Comparison of ENCODE assay signal across 8 cellular contexts in the genomic region with DNA sequence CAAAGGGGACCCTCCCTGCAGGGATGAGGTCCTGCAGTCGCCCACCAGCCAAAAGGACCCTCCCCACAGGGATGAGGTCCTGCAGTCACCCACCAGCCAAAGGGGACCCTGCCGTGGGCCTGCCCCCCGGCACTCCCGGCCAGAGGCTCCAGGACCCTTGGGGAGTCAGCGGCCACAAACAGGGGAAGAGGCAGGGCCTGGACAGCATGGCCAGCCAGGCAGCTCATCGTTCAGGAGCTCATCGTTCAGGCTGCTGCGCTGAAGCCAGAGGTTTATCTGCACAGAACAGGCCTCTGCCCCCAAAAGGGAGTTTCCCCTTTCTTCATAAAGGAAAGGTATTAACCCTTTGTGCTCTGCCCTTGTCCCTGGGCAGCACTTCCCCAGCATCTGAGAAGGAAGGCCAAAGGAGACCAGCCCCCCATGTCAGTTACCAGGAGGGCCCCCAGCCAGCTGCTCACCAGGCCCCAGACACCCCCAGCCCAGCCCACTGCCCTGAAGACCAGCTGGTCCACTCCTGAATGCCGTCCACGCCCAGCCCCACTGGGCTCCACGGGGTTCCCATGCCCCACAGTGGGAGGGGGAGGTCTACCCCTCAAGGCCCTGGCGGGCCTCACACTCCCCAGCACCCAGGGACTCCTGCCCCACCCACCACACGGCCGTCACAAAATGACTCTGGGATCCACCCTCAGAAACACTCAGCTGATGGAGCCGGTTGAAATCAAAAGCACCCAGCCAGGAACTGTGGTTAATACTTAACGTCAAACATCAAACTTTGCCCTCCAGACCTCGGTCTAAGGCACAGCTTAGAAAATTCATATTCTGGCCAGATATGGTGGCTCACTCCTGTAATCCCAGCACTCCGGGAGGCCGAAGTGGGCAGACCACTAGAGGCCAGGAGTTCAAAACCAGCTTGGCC. TPM values are rescaled to one million over a fixed set of nuclear protein-coding genes. Genes with fewer than 3 reads are reported as not detected.
DNase-seq lines count a peak whose midpoint lies in the region; ATAC-seq and TF ChIP-seq lines count a peak whose summit lies in the region.

No MANE protein-coding gene starts in this region.

- no peaks in the 10 kb centered on the region for H3K9me3 Mint-ChIP-seq in T-helper 1 cell treated with Interleukin-12 subunit alpha and Interleukin-12 subunit beta and Interleukin-4 antibody, amounts not matched to agents 30 μg/mL and 1 μg/mL, for 36 hours

- H3K27ac ChIP-seq in OCI-LY7 (ENCODE audit: low read depth, low read length, poor library complexity, severe bottlenecking) = no peak overlapping the region

- peak overlapping the region; percentile 83 for H3K4me3 Mint-ChIP-seq in T-helper 1 cell treated with Interleukin-12 subunit alpha and Interleukin-12 subunit beta and Interleukin-4 antibody, amounts not matched to agents 30 μg/mL and 1 μg/mL, for 36 hours

- H3K27ac Mint-ChIP-seq in T-helper 1 cell treated with Interleukin-12 subunit alpha and Interleukin-12 subunit beta and Interleukin-4 antibody, amounts not matched to agents 30 μg/mL and 1 μg/mL, for 36 hours = peak overlapping the region; percentile 95

- peaks cover 57% of the 10 kb centered on the region for H3K4me1 Mint-ChIP-seq in T-helper 1 cell treated with Interleukin-12 subunit alpha and Interleukin-12 subunit beta and Interleukin-4 antibody, amounts not matched to agents 30 μg/mL and 1 μg/mL, for 36 hours (ENCODE audit: low read depth)

- H2AFZ ChIP-seq in OCI-LY7 (ENCODE audit: low read length) = no peak overlapping the region

- no peaks in the 10 kb centered on the region for H4K20me1 ChIP-seq in OCI-LY7 (ENCODE audit: insufficient read depth, low read length)

- no peaks in the 10 kb centered on the region for H3K79me2 ChIP-seq in OCI-LY7 (ENCODE audit: insufficient read depth, low read depth, low read length)

- intact Hi-C loops in left ventricle myocardium superior (cut with micrococcal nuclease) = no loop called here
- intact Hi-C loops in Right ventricle myocardium inferior (cut with DNase I) = no loop called here
- intact Hi-C loops in OCI-LY7 (cut with micrococcal nuclease; ENCODE audit: unreplicated experiment) = no loop called here

- POLR2A ChIA-PET in OCI-LY7 (lab: Charles Lee) = interaction anchor here (0.6 to 1.3 kb wide), 2 partner anchors 35 to 352 kb away, joined by 3 read pairs; no protein-coding TSS in a partner anchor

- no peak for TF ChIP-seq CTCF in OCI-LY7 (conservative IDR thresholded peaks at IDR 0.05; ENCODE audit: low read length)

- DNase-seq in left ventricle myocardium superior = peak; percentile 45
- DNase-seq in Right ventricle myocardium inferior (ENCODE audit: missing footprints) = no peak
- DNase-seq in central memory CD4-positive, alpha-beta T cell = peak; percentile 90
- DNase-seq in stimulated activated CD4-positive, alpha-beta T cell treated with anti-CD3 and anti-CD28 coated beads, Interleukin-2, amount 100 ng/mL, for 4 hours (ENCODE audit: low read depth) = peak; percentile 24
- DNase-seq in OCI-LY7 (ENCODE audit: low spot score) = no peak

- H3K27me3 Mint-ChIP-seq in T-helper 1 cell treated with Interleukin-12 subunit alpha and Interleukin-12 subunit beta and Interleukin-4 antibody, amounts not matched to agents 30 μg/mL and 1 μg/mL, for 36 hours (ENCODE audit: low read depth) = no peaks in the 10 kb centered on the region

- H3K4me1 ChIP-seq in OCI-LY7 (ENCODE audit: insufficient read depth, low read length, poor library complexity, severe bottlenecking) = no peaks in the 10 kb centered on the region

- CTCF ChIA-PET in OCI-LY7 (lab: Charles Lee; ENCODE audit: unreplicated experiment) = no interaction called here

- H3K9me2 ChIP-seq in OCI-LY7 (ENCODE audit: insufficient read depth, low read length) = no peaks in the 10 kb centered on the region

- BruUV-seq in OCI-LY7 (replicated peaks; lab: Mats Ljungman, UMichigan) = no TSS peak

- no peak overlapping the region for H3K4me2 ChIP-seq in OCI-LY7 (ENCODE audit: low read length)

- ATAC-seq in left ventricle myocardium superior (no peak), Right ventricle myocardium inferior (no peak), esophagus mucosa (no peak), HG03565 (IDR thresholded peaks at IDR 0.05; ENCODE audit: unreplicated experiment) (no peak)

- H3K36me3 Mint-ChIP-seq in T-helper 1 cell treated with Interleukin-12 subunit alpha and Interleukin-12 subunit beta and Interleukin-4 antibody, amounts not matched to agents 30 μg/mL and 1 μg/mL, for 36 hours (ENCODE audit: low read depth) = peaks cover 14% of the 10 kb centered on the region

- H3K4me3 ChIP-seq in OCI-LY7 (ENCODE audit: low read depth, low read length, poor library complexity, severe bottlenecking) = no peak overlapping the region

- no peaks in the 10 kb centered on the region for H3K9me3 ChIP-seq in OCI-LY7 (ENCODE audit: low read length)

- no peaks in the 10 kb centered on the region for H3K36me3 ChIP-seq in OCI-LY7 (ENCODE audit: insufficient read depth, low read length)

RNA-seq across cellular contexts. Expression of a gene that starts 6.3 kb away (rescaled TPM):
- 230 TPM for total RNA-seq in left ventricle myocardium superior
- 179 TPM for total RNA-seq in Right ventricle myocardium inferior
- total RNA-seq in OCI-LY7 (2014; rRNA removed; shearing (Covaris generic)) = not detected in 2 replicates
- total RNA-seq in OCI-LY7 (2022) = 0.06 TPM in 1 of 2 replicates, not detected in the other
- total RNA-seq in esophagus mucosa = 3.0 TPM

Comparison
In these comparisons a context has a peak if more than half of its experiments do, and no peak if none do; other contexts are left out.
1. DNase-seq: peak in left ventricle myocardium superior (single experiment), central memory CD4-positive, alpha-beta T cell (single experiment) and stimulated activated CD4-positive, alpha-beta T cell treated with anti-CD3 and anti-CD28 coated beads, Interleukin-2, amount 100 ng/mL, for 4 hours (single experiment); none in Right ventricle myocardium inferior (single experiment) and OCI-LY7 (single experiment).
2. RNA of a gene that starts 6.3 kb away (total RNA-seq): 230 TPM in left ventricle myocardium superior (single experiment) and 179 TPM in Right ventricle myocardium inferior (single experiment); 3.0 TPM in esophagus mucosa (single experiment) and 0.06 TPM in OCI-LY7; every median in the first group is over 10 times any median in the second.